Comparison of ENCODE assay signal across 13 cellular contexts in the genomic region with DNA sequence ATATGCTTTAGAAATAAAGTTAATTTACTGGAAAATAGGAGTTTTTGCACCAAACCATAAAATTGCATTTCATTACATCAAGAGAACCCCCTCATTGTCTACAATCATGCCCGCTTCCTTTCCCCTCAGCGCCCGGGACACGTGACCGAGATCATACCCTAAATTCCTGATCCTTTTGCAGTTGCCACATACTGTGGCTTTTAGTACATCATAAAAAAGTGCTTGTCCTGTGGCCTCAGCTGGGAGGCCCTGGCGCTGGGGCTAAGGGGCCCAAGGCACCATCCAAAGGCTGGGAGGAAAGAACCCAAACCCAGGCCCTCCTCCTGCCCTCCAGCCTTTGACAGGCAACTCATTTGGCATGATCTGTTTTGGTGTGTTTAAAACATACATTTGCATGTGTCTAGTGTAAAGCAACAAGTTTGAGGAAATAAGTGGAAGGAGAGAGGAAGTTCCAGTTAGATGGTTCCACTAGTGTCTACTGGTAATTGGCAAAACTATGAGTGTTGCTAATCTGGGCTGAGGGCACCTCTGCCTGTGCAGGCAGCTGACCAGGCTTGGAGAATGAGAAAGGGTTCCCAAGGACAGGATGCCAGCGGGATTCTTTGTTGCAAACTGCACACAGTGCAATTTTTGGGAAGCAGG. TPM values are rescaled to one million over a fixed set of nuclear protein-coding genes. Genes with fewer than 3 reads are reported as not detected.
DNase-seq lines count a peak whose midpoint lies in the region; ATAC-seq, FAIRE-seq and TF ChIP-seq lines count a peak whose summit lies in the region.
"Had no signal": no experiment of that assay in that cellular context is flagged by ENCODE, and none has a peak within 500 bp of the region (broad histone marks: within the 10 kb centered on the region; RNA-seq: fewer than 3 reads in every experiment).

No MANE protein-coding gene starts in this region.

- peaks cover 3% of the 10 kb centered on the region for H3K27me3 Mint-ChIP-seq in T-helper 1 cell treated with Interleukin-12 subunit alpha and Interleukin-12 subunit beta and Interleukin-4 antibody, amounts not matched to agents 30 μg/mL and 1 μg/mL, for 36 hours (ENCODE audit: low read depth)
- H3K27me3 Mint-ChIP-seq in activated B cell treated with CpG ODN at 0.5 μM for 24 hours (no peaks in the 10 kb centered on the region), nephron progenitor cell (ENCODE audit: low read depth, poor library complexity) (peaks cover 4% of the 10 kb centered on the region)

- H3K27ac Mint-ChIP-seq in T-helper 1 cell treated with Interleukin-12 subunit alpha and Interleukin-12 subunit beta and Interleukin-4 antibody, amounts not matched to agents 30 μg/mL and 1 μg/mL, for 36 hours = peak overlapping the region; percentile 43
- H3K27ac Mint-ChIP-seq in activated B cell treated with CpG ODN at 0.5 μM for 24 hours (peak overlapping the region; percentile 85), nephron progenitor cell (no peak overlapping the region)

- intact Hi-C loops in activated B cell treated with CpG ODN at 0.5 μM for 24 hours (cut with micrococcal nuclease) = loop anchor here (1.0 kb wide), 1 partner anchor 11 kb away; no protein-coding TSS in a partner anchor

- no peak for DNase-seq in T-helper 1 cell
- no peak for DNase-seq in GM19239 (ENCODE audit: insufficient read length, low spot score)
- DNase-seq in activated B cell treated with CpG ODN at 0.5 μM for 24 hours = no peak
- DNase-seq in nephron progenitor cell = no peak
- no peak for DNase-seq in NCI-H524 (lab: John Stamatoyannopoulos, UW)
- DNase-seq in T-helper 9 cell = no peak
- DNase-seq: 8988T, DMS79 treated with DMSO at 0.1 percent for 48 hours, NCI-H2227 treated with DMSO at 0.1 percent for 48 hours, right cardiac atrium had no signal

- H3K36me3 Mint-ChIP-seq in T-helper 1 cell treated with Interleukin-12 subunit alpha and Interleukin-12 subunit beta and Interleukin-4 antibody, amounts not matched to agents 30 μg/mL and 1 μg/mL, for 36 hours (ENCODE audit: low read depth) = peaks cover 7% of the 10 kb centered on the region
- peaks cover 28% of the 10 kb centered on the region for H3K36me3 Mint-ChIP-seq in activated B cell treated with CpG ODN at 0.5 μM for 24 hours (ENCODE audit: low read depth)
- peaks cover 8% of the 10 kb centered on the region for H3K36me3 Mint-ChIP-seq in nephron progenitor cell (ENCODE audit: low read depth)

- POLR2A ChIA-PET in activated B cell treated with CpG ODN at 0.5 μM for 24 hours (lab: Charles Lee) = interaction anchor here (2.2 to 2.4 kb wide), 2 partner anchors 25 to 31 kb away, joined by 21 to 27 read pairs; no protein-coding TSS in a partner anchor

- peaks cover 32% of the 10 kb centered on the region for H3K4me1 Mint-ChIP-seq in T-helper 1 cell treated with Interleukin-12 subunit alpha and Interleukin-12 subunit beta and Interleukin-4 antibody, amounts not matched to agents 30 μg/mL and 1 μg/mL, for 36 hours (ENCODE audit: low read depth)
- peaks cover 74% of the 10 kb centered on the region for H3K4me1 Mint-ChIP-seq in activated B cell treated with CpG ODN at 0.5 μM for 24 hours
- peaks cover 67% of the 10 kb centered on the region for H3K4me1 Mint-ChIP-seq in nephron progenitor cell

- no peak overlapping the region for H3K4me3 Mint-ChIP-seq in T-helper 1 cell treated with Interleukin-12 subunit alpha and Interleukin-12 subunit beta and Interleukin-4 antibody, amounts not matched to agents 30 μg/mL and 1 μg/mL, for 36 hours
- H3K4me3 Mint-ChIP-seq in activated B cell treated with CpG ODN at 0.5 μM for 24 hours (peak overlapping the region; percentile 72), nephron progenitor cell (peak overlapping the region; percentile 13)

- CTCF ChIA-PET in activated B cell treated with CpG ODN at 0.5 μM for 24 hours (lab: Charles Lee) = no interaction called here

- H3K9me3 Mint-ChIP-seq in T-helper 1 cell treated with Interleukin-12 subunit alpha and Interleukin-12 subunit beta and Interleukin-4 antibody, amounts not matched to agents 30 μg/mL and 1 μg/mL, for 36 hours = no peaks in the 10 kb centered on the region
- H3K9me3 Mint-ChIP-seq in activated B cell treated with CpG ODN at 0.5 μM for 24 hours (no peaks in the 10 kb centered on the region), nephron progenitor cell (no peaks in the 10 kb centered on the region)

- peak; percentile 91 for FAIRE-seq in GM19239 (lab: Jason Lieb, UNC)
- FAIRE-seq: RCC 7860 had no signal

- ATAC-seq in activated B cell treated with CpG ODN at 0.5 μM for 24 hours (ENCODE audit: low read depth) (peak; percentile 20), HG02938 (IDR thresholded peaks at IDR 0.05; ENCODE audit: unreplicated experiment) (no peak)
- ATAC-seq: right cardiac atrium had no signal

- TF ChIP-seq CTCF in activated B cell treated with CpG ODN at 0.5 μM for 24 hours (IDR thresholded peaks at IDR 0.05) = no peak
- no peak for TF ChIP-seq CTCF in nephron progenitor cell (IDR thresholded peaks at IDR 0.05)

RNA-seq across cellular contexts. Expression of a gene that starts 6.0 kb away (rescaled TPM):
- total RNA-seq in activated B cell treated with CpG ODN at 0.5 μM for 24 hours = 9.3 and 9.6 TPM in 2 replicates

RNA-seq across cellular contexts. Expression of a gene that starts 48.5 kb away (rescaled TPM):
- 115 and 117 TPM in 2 replicates for total RNA-seq in activated B cell treated with CpG ODN at 0.5 μM for 24 hours
